ENCODE assay signal across 1 cellular context in the genomic region with DNA sequence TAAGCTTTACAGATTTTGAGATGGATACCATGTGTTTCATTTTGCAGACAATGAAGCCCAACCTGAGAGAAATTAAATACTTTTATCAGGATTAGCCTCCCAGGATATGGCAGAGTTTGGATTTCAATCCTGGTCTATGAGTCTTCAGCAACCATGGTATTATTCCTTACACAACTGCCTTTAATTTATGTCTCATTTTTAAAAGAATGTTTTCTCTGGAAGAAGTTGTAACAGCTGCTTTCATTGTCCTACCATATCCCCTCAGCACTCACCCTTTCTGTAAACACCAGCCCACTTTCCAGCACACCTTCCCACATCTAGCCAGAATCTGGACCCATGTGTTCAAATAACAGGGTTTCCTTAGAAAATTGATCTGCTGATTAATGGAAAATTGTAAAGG.
TF ChIP-seq lines count a peak whose summit lies in the region.

No MANE protein-coding gene starts in this region.

TF ChIP-seq in GM23338, 12 proteins besides CTCF, POLR2A, EP300 and RAD21 (continued from another document):
- TF ChIP-seq, protein P1, sequence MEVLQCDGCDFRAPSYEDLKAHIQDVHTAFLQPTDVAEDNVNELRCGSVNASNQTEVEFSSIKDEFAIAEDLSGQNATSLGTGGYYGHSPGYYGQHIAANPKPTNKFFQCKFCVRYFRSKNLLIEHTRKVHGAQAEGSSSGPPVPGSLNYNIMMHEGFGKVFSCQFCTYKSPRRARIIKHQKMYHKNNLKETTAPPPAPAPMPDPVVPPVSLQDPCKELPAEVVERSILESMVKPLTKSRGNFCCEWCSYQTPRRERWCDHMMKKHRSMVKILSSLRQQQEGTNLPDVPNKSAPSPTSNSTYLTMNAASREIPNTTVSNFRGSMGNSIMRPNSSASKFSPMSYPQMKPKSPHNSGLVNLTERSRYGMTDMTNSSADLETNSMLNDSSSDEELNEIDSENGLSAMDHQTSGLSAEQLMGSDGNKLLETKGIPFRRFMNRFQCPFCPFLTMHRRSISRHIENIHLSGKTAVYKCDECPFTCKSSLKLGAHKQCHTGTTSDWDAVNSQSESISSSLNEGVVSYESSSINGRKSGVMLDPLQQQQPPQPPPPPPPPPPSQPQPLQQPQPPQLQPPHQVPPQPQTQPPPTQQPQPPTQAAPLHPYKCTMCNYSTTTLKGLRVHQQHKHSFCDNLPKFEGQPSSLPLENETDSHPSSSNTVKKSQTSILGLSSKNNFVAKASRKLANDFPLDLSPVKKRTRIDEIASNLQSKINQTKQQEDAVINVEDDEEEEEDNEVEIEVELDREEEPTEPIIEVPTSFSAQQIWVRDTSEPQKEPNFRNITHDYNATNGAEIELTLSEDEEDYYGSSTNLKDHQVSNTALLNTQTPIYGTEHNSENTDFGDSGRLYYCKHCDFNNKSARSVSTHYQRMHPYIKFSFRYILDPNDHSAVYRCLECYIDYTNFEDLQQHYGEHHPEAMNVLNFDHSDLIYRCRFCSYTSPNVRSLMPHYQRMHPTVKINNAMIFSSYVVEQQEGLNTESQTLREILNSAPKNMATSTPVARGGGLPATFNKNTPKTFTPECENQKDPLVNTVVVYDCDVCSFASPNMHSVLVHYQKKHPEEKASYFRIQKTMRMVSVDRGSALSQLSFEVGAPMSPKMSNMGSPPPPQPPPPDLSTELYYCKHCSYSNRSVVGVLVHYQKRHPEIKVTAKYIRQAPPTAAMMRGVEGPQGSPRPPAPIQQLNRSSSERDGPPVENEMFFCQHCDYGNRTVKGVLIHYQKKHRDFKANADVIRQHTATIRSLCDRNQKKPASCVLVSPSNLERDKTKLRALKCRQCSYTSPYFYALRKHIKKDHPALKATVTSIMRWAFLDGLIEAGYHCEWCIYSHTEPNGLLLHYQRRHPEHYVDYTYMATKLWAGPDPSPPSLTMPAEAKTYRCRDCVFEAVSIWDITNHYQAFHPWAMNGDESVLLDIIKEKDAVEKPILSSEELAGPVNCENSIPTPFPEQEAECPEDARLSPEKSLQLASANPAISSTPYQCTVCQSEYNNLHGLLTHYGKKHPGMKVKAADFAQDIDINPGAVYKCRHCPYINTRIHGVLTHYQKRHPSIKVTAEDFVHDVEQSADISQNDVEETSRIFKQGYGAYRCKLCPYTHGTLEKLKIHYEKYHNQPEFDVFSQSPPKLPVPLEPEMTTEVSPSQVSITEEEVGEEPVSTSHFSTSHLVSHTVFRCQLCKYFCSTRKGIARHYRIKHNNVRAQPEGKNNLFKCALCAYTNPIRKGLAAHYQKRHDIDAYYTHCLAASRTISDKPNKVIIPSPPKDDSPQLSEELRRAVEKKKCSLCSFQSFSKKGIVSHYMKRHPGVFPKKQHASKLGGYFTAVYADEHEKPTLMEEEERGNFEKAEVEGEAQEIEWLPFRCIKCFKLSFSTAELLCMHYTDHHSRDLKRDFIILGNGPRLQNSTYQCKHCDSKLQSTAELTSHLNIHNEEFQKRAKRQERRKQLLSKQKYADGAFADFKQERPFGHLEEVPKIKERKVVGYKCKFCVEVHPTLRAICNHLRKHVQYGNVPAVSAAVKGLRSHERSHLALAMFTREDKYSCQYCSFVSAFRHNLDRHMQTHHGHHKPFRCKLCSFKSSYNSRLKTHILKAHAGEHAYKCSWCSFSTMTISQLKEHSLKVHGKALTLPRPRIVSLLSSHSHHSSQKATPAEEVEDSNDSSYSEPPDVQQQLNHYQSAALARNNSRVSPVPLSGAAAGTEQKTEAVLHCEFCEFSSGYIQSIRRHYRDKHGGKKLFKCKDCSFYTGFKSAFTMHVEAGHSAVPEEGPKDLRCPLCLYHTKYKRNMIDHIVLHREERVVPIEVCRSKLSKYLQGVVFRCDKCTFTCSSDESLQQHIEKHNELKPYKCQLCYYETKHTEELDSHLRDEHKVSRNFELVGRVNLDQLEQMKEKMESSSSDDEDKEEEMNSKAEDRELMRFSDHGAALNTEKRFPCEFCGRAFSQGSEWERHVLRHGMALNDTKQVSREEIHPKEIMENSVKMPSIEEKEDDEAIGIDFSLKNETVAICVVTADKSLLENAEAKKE (CRISPR knock-in tag; IDR thresholded peaks at IDR 0.05): no peak
- no peak for TF ChIP-seq NANOG (IDR thresholded peaks at IDR 0.05; ENCODE audit: borderline replicate concordance)
- no peak for TF ChIP-seq STAT1 (IDR thresholded peaks at IDR 0.05; ENCODE audit: unreplicated experiment)
- no peak for TF ChIP-seq ZNF114 (CRISPR knock-in tag; IDR thresholded peaks at IDR 0.05)
- TF ChIP-seq EZH2phosphoT487 (IDR thresholded peaks at IDR 0.05; ENCODE audit: unreplicated experiment): no peak
- no peak for TF ChIP-seq ZNF331 (CRISPR knock-in tag; IDR thresholded peaks at IDR 0.05; ENCODE audit: low read depth)
- no peak for TF ChIP-seq CREB1 (CRISPR knock-in tag; IDR thresholded peaks at IDR 0.05; ENCODE audit: low read depth)
